Comparison of ENCODE assay signal across 25 cellular contexts in genomic region chr21:26179501-26179900, GRCh38.
"Had no signal": no experiment of that assay in that cellular context is flagged by ENCODE, and none has a peak within 500 bp of the region (broad histone marks: within the 10 kb centered on the region; RNA-seq: fewer than 3 reads in every experiment).

No MANE protein-coding gene starts in this region.

- DNase-seq: dorsolateral prefrontal cortex; effector CD4-positive, alpha-beta T cell; gastrocnemius medialis; head of caudate nucleus; kidney; mucosa of descending colon; naive thymus-derived CD4-positive, alpha-beta T cell; nephron progenitor cell; nucleus accumbens; spleen; stimulated activated CD4-positive, alpha-beta T cell treated with anti-CD3 and anti-CD28 coated beads, Interleukin-4, amount 100 ng/mL, for 4 hours; upper lobe of left lung had no signal

- H3K36me3 ChIP-seq: gastrocnemius medialis, prostate gland, right atrium auricular region, spleen, thoracic aorta, tibial nerve, upper lobe of left lung had no signal

- H3K27ac ChIP-seq: dorsolateral prefrontal cortex, gastrocnemius medialis, prostate gland, right atrium auricular region, spleen, thoracic aorta, tibial nerve, upper lobe of left lung had no signal

- H3K9me3 Mint-ChIP-seq: stimulated activated memory B cell treated with anti-CD40 and anti-IgM and Interleukin-4, amounts not matched to agents 10 μg/mL and 1 μg/mL and 100 μg/mL, for 72 hours; stimulated activated naive CD8-positive, alpha-beta T cell treated with anti-CD3 and anti-CD28 coated beads, Interleukin-15, Interleukin-2, amounts not matched to agents 100 ng/mL and 50 ng/mL, for 24 hours had no signal

- H3K9me3 ChIP-seq: gastrocnemius medialis, mucosa of descending colon, prostate gland, right atrium auricular region, thoracic aorta, upper lobe of left lung had no signal

- H3K4me3 Mint-ChIP-seq: memory B cell; mesothelial cell of epicardium; naive thymus-derived CD4-positive, alpha-beta T cell; nephron progenitor cell; stimulated activated memory B cell treated with anti-CD40 and anti-IgM and Interleukin-4, amounts not matched to agents 10 μg/mL and 1 μg/mL and 100 μg/mL, for 72 hours; stimulated activated naive CD8-positive, alpha-beta T cell treated with anti-CD3 and anti-CD28 coated beads, Interleukin-15, Interleukin-2, amounts not matched to agents 100 ng/mL and 50 ng/mL, for 24 hours had no signal

- H3K27me3 ChIP-seq: dorsolateral prefrontal cortex, gastrocnemius medialis, right atrium auricular region, spleen, tibial nerve, upper lobe of left lung had no signal

- ATAC-seq: gastrocnemius medialis; left lobe of liver; mucosa of descending colon; naive thymus-derived CD4-positive, alpha-beta T cell; sciatic nerve; stimulated activated memory B cell treated with anti-CD40 and anti-IgM and Interleukin-4, amounts not matched to agents 10 μg/mL and 1 μg/mL and 100 μg/mL, for 72 hours had no signal

- H3K4me3 ChIP-seq: dorsolateral prefrontal cortex, gastrocnemius medialis, lung, mucosa of descending colon, prostate gland, right atrium auricular region, spleen, thoracic aorta, tibial nerve, upper lobe of left lung had no signal

- H3K4me1 ChIP-seq: gastrocnemius medialis, prostate gland, spleen, tibial nerve, upper lobe of left lung had no signal

- FAIRE-seq: colon, kidney, urothelium cell line had no signal

- H3K36me3 Mint-ChIP-seq: memory B cell; mesothelial cell of epicardium; stimulated activated memory B cell treated with anti-CD40 and anti-IgM and Interleukin-4, amounts not matched to agents 10 μg/mL and 1 μg/mL and 100 μg/mL, for 72 hours had no signal

- H3K27ac Mint-ChIP-seq: memory B cell; mesothelial cell of epicardium; naive thymus-derived CD4-positive, alpha-beta T cell; nephron progenitor cell; stimulated activated memory B cell treated with anti-CD40 and anti-IgM and Interleukin-4, amounts not matched to agents 10 μg/mL and 1 μg/mL and 100 μg/mL, for 72 hours; stimulated activated naive CD8-positive, alpha-beta T cell treated with anti-CD3 and anti-CD28 coated beads, Interleukin-15, Interleukin-2, amounts not matched to agents 100 ng/mL and 50 ng/mL, for 24 hours had no signal
